8 cellular contexts compared by ENCODE assay signal in the genomic region with DNA sequence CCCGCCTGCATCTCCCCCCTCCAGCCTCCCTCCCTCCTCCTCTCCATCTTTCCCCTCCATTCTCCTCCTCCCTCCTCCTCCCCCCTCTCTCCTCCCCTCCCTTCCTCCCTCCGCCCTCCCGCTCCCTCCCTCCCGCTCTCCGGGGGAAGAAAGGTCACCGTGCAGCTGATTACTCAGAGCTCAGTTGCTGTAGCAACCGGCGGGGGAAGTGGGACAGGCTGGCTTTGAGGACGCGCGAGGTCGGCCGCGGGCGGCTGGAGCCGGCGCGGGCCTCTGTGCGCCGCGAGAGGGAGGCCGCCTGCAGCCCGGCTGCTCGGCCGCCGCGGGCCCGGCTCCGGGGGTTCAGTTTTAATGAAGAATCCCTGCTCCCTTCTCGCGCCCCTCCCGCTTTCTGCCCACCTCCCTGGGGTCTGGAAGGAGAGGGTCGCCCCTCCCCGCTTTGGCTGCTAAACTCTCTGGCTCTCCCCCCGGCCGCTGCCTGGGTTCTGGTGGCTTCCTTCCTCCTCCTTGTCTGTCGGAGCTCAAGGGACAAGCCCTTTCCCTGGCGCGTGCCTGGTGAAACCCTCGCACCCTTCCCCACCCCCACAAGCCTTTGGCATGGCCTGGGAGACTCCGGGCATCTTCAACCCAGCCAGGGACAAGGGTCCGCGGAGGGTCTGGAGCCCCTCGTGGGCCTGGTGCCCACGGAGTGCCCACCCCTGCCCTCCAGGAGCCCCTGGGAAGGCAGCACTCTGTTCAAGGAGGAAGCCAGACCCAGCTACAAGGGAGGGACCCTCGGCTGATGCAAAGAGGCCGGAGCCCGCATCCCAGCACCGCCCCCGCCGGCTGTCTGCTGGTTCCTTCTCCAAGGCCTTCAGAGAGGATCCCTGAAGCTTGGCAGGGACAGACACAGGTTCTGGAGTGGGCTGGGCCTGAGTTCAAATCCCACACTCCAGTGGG.
A peak's percentile ranks its signal among the peaks of the same experiment; 100 is the strongest.
DNase-seq lines count a peak whose midpoint lies in the region; ATAC-seq, FAIRE-seq and TF ChIP-seq lines count a peak whose summit lies in the region.

No MANE protein-coding gene starts in this region.

- peak overlapping the region; percentile 79 for H3K4me3 Mint-ChIP-seq in activated B cell treated with CpG ODN at 0.5 μM for 24 hours

- H3K27me3 ChIP-seq in bronchial epithelial cell (ENCODE audit: control insufficient read depth, insufficient read depth, low read length), result no peaks in the 10 kb centered on the region

- no peaks in the 10 kb centered on the region for H3K9me3 Mint-ChIP-seq in activated B cell treated with CpG ODN at 0.5 μM for 24 hours

- no peak for TF ChIP-seq POLR2A in GM12892 (IDR thresholded peaks at IDR 0.05; ENCODE audit: low read depth, low read length)

- peak; percentile 70 for ATAC-seq in HG03066 (IDR thresholded peaks at IDR 0.05; ENCODE audit: low read depth, unreplicated experiment)
- ATAC-seq in activated B cell treated with CpG ODN at 0.5 μM for 24 hours (ENCODE audit: low read depth), result peak; percentile 85
- no peak for ATAC-seq in HG03571 (IDR thresholded peaks at IDR 0.05; ENCODE audit: unreplicated experiment)

- intact Hi-C loops in activated B cell treated with CpG ODN at 0.5 μM for 24 hours (cut with micrococcal nuclease), result loop anchor here (1.0 to 2.0 kb wide), 5 partner anchors 22 to 320 kb away; no protein-coding TSS in a partner anchor

- peaks cover 22% of the 10 kb centered on the region for H3K4me1 Mint-ChIP-seq in activated B cell treated with CpG ODN at 0.5 μM for 24 hours

- CTCF ChIA-PET in activated B cell treated with CpG ODN at 0.5 μM for 24 hours (lab: Charles Lee), result interaction anchor here (0.6 to 2.2 kb wide), 5 partner anchors 36 to 321 kb away, joined by 3 to 9 read pairs (median 3); no protein-coding TSS in a partner anchor

- H3K4me3 ChIP-seq in bronchial epithelial cell (ENCODE audit: low read depth, low read length), result peak overlapping the region; percentile 41
- H3K4me3 ChIP-seq in skin epidermis, result peak overlapping the region in 6 of 7 experiments; percentile 14 to 37 (median 27)

- peak overlapping the region; percentile 80 to 99 (median 96) for H3K27ac ChIP-seq in skin epidermis

- peak overlapping the region; percentile 83 for H3K27ac Mint-ChIP-seq in activated B cell treated with CpG ODN at 0.5 μM for 24 hours

- TF ChIP-seq CTCF in activated B cell treated with CpG ODN at 0.5 μM for 24 hours (IDR thresholded peaks at IDR 0.05) (no peak), bronchial epithelial cell (IDR thresholded peaks at IDR 0.05; ENCODE audit: insufficient read depth, low read length, severe bottlenecking) (peak; percentile 16)

- H3K36me3 Mint-ChIP-seq in activated B cell treated with CpG ODN at 0.5 μM for 24 hours (ENCODE audit: low read depth), result no peaks in the 10 kb centered on the region

- peak; percentile 70 for FAIRE-seq in GM12892 (lab: Jason Lieb, UNC)
- FAIRE-seq in bronchial epithelial cell (lab: Jason Lieb, UNC), result no peak

- POLR2A ChIA-PET in activated B cell treated with CpG ODN at 0.5 μM for 24 hours (lab: Charles Lee), result interaction anchor here (0.5 to 3.4 kb wide), 25 partner anchors 11 to 1796 kb away, joined by 3 to 33 read pairs (median 4); a partner anchor contains a TSS

- H3K27me3 Mint-ChIP-seq in activated B cell treated with CpG ODN at 0.5 μM for 24 hours, result peaks cover 5% of the 10 kb centered on the region

- DNase-seq in GM12892 (ENCODE audit: insufficient read length) (peak; percentile 97), NCI-H2196 (lab: John Stamatoyannopoulos, UW; ENCODE audit: unreplicated experiment) (peak; percentile 98), activated B cell treated with CpG ODN at 0.5 μM for 24 hours (peak; percentile 70), bronchial epithelial cell (ENCODE audit: low read depth) (peak; percentile 81), iPS-NIHi7 (ENCODE audit: extremely low spot score) (peak; percentile 92)

- H3K36me3 ChIP-seq in bronchial epithelial cell (ENCODE audit: control insufficient read depth, insufficient read depth, low read length), result no peaks in the 10 kb centered on the region
